22 cellular contexts compared by ENCODE assay signal in genomic region chr6:13004610-13005009, GRCh38.
A peak's percentile ranks its signal among the peaks of the same experiment; 100 is the strongest.
DNase-seq lines count a peak whose midpoint lies in the region; ATAC-seq and TF ChIP-seq lines count a peak whose summit lies in the region.
"Had no signal": no experiment of that assay in that cellular context is flagged by ENCODE, and none has a peak within 500 bp of the region (broad histone marks: within the 10 kb centered on the region; RNA-seq: fewer than 3 reads in every experiment).

No MANE protein-coding gene starts in this region.

- TF ChIP-seq CTCF in NB4 (IDR thresholded peaks at IDR 0.05; ENCODE audit: low read depth, low read length) (no peak), mucosa of descending colon (IDR thresholded peaks at IDR 0.05) (no peak)

- H3K4me1 ChIP-seq in mucosa of descending colon (ENCODE audit: low read depth): no peaks in the 10 kb centered on the region
- H3K4me1 ChIP-seq: BLaER1, Caco-2, SJSA1 had no signal

- no peak for TF ChIP-seq POLR2A in NB4 (IDR thresholded peaks at IDR 0.05; ENCODE audit: extremely low read depth, insufficient read length)

- no peak overlapping the region for H3K4me3 ChIP-seq in NB4 (ENCODE audit: low read depth, low read length)
- no peak overlapping the region for H3K4me3 ChIP-seq in mucosa of descending colon
- H3K4me3 ChIP-seq: BLaER1, GM12878, GM23248, SJSA1 had no signal

- DNase-seq in AML-193 (lab: John Stamatoyannopoulos, UW) (peak; percentile 88 to 96), GF-D8 (lab: John Stamatoyannopoulos, UW) (peak; percentile 58), NB4 (ENCODE audit: low read depth) (peak; percentile 60), SKM-1 treated with dmso at 0.1 percent for 144 hours (lab: John Stamatoyannopoulos, UW; ENCODE audit: unreplicated experiment) (peak; percentile 43), mucosa of descending colon (no peak), NCI-H526 treated with DMSO at 0.1 percent for 48 hours (lab: John Stamatoyannopoulos, UW) (no peak)
- DNase-seq: Caco-2; CD4-positive, alpha-beta T cell; DMS 273 treated with DMSO at 0.1 percent for 48 hours; DMS79 treated with DMSO at 0.1 percent for 48 hours; GM23248; H9; HFFc6; NCI-H1048; NCI-H1417 treated with DMSO at 0.1 percent for 48 hours; NCI-H1930; NCI-H748 treated with DMSO at 0.1 percent for 48 hours had no signal

- intact Hi-C loops in mucosa of descending colon (cut with DNase I, micrococcal nuclease): no loop called here

- H3K36me3 ChIP-seq in mucosa of descending colon (ENCODE audit: low read depth): no peaks in the 10 kb centered on the region
- H3K36me3 ChIP-seq: BLaER1, SJSA1 had no signal

- ATAC-seq in GM18907 (IDR thresholded peaks at IDR 0.05; ENCODE audit: unreplicated experiment) (no peak), mucosa of descending colon (no peak)
- ATAC-seq: GM12878, Panc1 had no signal

- no peaks in the 10 kb centered on the region for H3K9me3 ChIP-seq in mucosa of descending colon
- H3K9me3 ChIP-seq: BLaER1, Caco-2, SJSA1 had no signal

Comparison
In these comparisons a context has a peak if more than half of its experiments do, and no peak if none do; other contexts are left out.
1. DNase-seq: peak in AML-193 (2 of 2), GF-D8 (single experiment), NB4 (single experiment) and SKM-1 treated with dmso at 0.1 percent for 144 hours (single experiment); none in mucosa of descending colon (0 of 3) and NCI-H526 treated with DMSO at 0.1 percent for 48 hours (single experiment).